24 cellular contexts compared by ENCODE assay signal in the genomic region with DNA sequence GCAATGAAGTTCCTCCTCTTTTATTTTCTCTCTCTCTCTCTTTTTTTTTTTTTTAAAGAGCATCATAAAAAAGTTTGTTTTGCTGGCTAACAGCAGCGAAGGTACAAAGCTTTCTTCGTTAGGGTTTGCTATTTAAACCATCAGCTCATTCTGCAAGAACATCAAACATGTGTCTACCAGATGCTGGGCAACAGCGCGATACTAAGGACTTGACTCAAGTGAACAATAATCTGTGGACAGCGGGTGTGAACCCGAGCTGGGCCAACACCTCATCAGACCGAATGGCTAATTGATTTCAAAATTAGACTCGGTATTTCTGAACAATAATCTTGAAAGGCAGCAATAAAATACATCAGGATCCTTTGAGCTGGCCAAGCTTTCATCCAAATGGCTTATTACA.
"Had no signal": no experiment of that assay in that cellular context is flagged by ENCODE, and none has a peak within 500 bp of the region (broad histone marks: within the 10 kb centered on the region; RNA-seq: fewer than 3 reads in every experiment).

No MANE protein-coding gene starts in this region.

- H3K27ac Mint-ChIP-seq: activated CD8-positive, alpha-beta T cell treated with anti-CD3 and anti-CD28 coated beads for 36 hours; activated T-helper 17 cell treated with anti-CD3 and anti-CD28 coated beads, Interleukin-2, amount 50 U/mL, for 72 hours; stimulated activated effector memory CD8-positive, alpha-beta T cell treated with anti-CD3 and anti-CD28 coated beads, Interleukin-12 subunit alpha, Interleukin-12 subunit beta, amount 100 ng/mL, for 72 hours had no signal

- H3K27me3 Mint-ChIP-seq: activated CD8-positive, alpha-beta T cell treated with anti-CD3 and anti-CD28 coated beads for 36 hours had no signal

- H3K27me3 ChIP-seq: ascending aorta, sigmoid colon, stomach, vagina had no signal

- H3K9me3 ChIP-seq: ascending aorta, sigmoid colon, stomach, vagina had no signal

- FAIRE-seq: bronchial epithelial cell had no signal

- H3K4me1 ChIP-seq: stomach, vagina had no signal

- H3K27ac ChIP-seq: ascending aorta, sigmoid colon, stomach, vagina had no signal

- H3K4me3 ChIP-seq: ascending aorta, lung, sigmoid colon, stomach, vagina had no signal

- H3K4me3 Mint-ChIP-seq: activated CD8-positive, alpha-beta T cell treated with anti-CD3 and anti-CD28 coated beads for 36 hours; activated T-helper 17 cell treated with anti-CD3 and anti-CD28 coated beads, Interleukin-2, amount 50 U/mL, for 72 hours; stimulated activated effector memory CD8-positive, alpha-beta T cell treated with anti-CD3 and anti-CD28 coated beads, Interleukin-12 subunit alpha, Interleukin-12 subunit beta, amount 100 ng/mL, for 72 hours had no signal

- DNase-seq: activated CD4-positive, alpha-beta T cell treated with anti-CD3 and anti-CD28 coated beads for 48 hours; activated CD4-positive, CD25-positive, alpha-beta regulatory T cell; activated CD8-positive, alpha-beta T cell treated with anti-CD3 and anti-CD28 coated beads for 36 hours; activated naive CD4-positive, alpha-beta T cell treated with Interleukin-2 at 50 U/mL for 16 hours; activated T-cell treated with anti-CD3 and anti-CD28 coated beads, Interleukin-2, amount 50 U/mL, for 1 hour; cerebellar nuclear complex; cortex of kidney; glutamatergic neuron; hypothalamus; islet precursor cell; nephron progenitor cell; nucleus accumbens; sigmoid colon; stimulated activated CD4-positive, alpha-beta T cell treated with anti-CD3 and anti-CD28 coated beads, Interleukin-4, amount 100 ng/mL, for 24 hours; stomach; T-helper 9 cell had no signal

- H3K36me3 ChIP-seq: ascending aorta, sigmoid colon, stomach, vagina had no signal

- H3K4me1 Mint-ChIP-seq: activated T-helper 17 cell treated with anti-CD3 and anti-CD28 coated beads, Interleukin-2, amount 50 U/mL, for 72 hours; stimulated activated effector memory CD8-positive, alpha-beta T cell treated with anti-CD3 and anti-CD28 coated beads, Interleukin-12 subunit alpha, Interleukin-12 subunit beta, amount 100 ng/mL, for 72 hours had no signal

- ATAC-seq: activated CD8-positive, alpha-beta T cell treated with anti-CD3 and anti-CD28 coated beads for 36 hours; activated T-helper 17 cell treated with anti-CD3 and anti-CD28 coated beads, Interleukin-2, amount 50 U/mL, for 72 hours; esophagus mucosa; stimulated activated effector memory CD8-positive, alpha-beta T cell treated with anti-CD3 and anti-CD28 coated beads, Interleukin-12 subunit alpha, Interleukin-12 subunit beta, amount 100 ng/mL, for 72 hours had no signal

- H3K9me3 Mint-ChIP-seq: activated CD8-positive, alpha-beta T cell treated with anti-CD3 and anti-CD28 coated beads for 36 hours; activated T-helper 17 cell treated with anti-CD3 and anti-CD28 coated beads, Interleukin-2, amount 50 U/mL, for 72 hours; mesothelial cell of epicardium; nephron progenitor cell had no signal

- H3K36me3 Mint-ChIP-seq: mesothelial cell of epicardium; stimulated activated effector memory CD8-positive, alpha-beta T cell treated with anti-CD3 and anti-CD28 coated beads, Interleukin-12 subunit alpha, Interleukin-12 subunit beta, amount 100 ng/mL, for 72 hours had no signal
